Comparison of ENCODE assay signal across 8 cellular contexts in genomic region chr14:49868720-49869114, GRCh38.
A peak's percentile ranks its signal among the peaks of the same experiment; 100 is the strongest.
DNase-seq lines count a peak whose midpoint lies in the region; ATAC-seq, FAIRE-seq and TF ChIP-seq lines count a peak whose summit lies in the region.

No MANE protein-coding gene starts in this region.

- POLR2A ChIA-PET in HEK293T (lab: Yijun Ruan, JAX), result interaction anchor here (0.9 to 3.6 kb wide), 11 partner anchors 11 to 243 kb away, joined by 3 to 24 read pairs (median 6); partner anchors contain the start of genes ARF6 and NEMF

- no peaks in the 10 kb centered on the region for H3K36me3 ChIP-seq in brain microvascular endothelial cell (replicated peaks)
- no peaks in the 10 kb centered on the region for H3K36me3 ChIP-seq in mucosa of rectum (ENCODE audit: control insufficient read depth in 2 of 2, insufficient read depth in 2 of 2, low read length in 2 of 2)

- TF ChIP-seq CTCF in 22Rv1 (IDR thresholded peaks at IDR 0.05) (no peak), brain microvascular endothelial cell (IDR thresholded peaks at IDR 0.05; ENCODE audit: low read depth, low read length, missing control alignments) (no peak)

- H3K4me3 ChIP-seq in brain microvascular endothelial cell (ENCODE audit: low read depth, low read length) (peak overlapping the region; percentile 65), mucosa of rectum (ENCODE audit: low read length in 2 of 2) (peak overlapping the region; percentile 45 to 85)

- in situ Hi-C loops in brain microvascular endothelial cell (cut with HindIII; ENCODE audit: low pct_ligation_motif_present, low sequenced_read_pairs), result loop anchor here (10.0 to 25.0 kb wide), 2 partner anchors 119 to 236 kb away; no protein-coding TSS in a partner anchor

- H3K27me3 ChIP-seq in brain microvascular endothelial cell (replicated peaks) (no peaks in the 10 kb centered on the region), mucosa of rectum (ENCODE audit: control insufficient read depth in 2 of 2, insufficient read depth in 2 of 2, low read length in 2 of 2) (no peaks in the 10 kb centered on the region)

- H3K27ac ChIP-seq in 22Rv1, result peak overlapping the region; percentile 75
- H3K27ac ChIP-seq in brain microvascular endothelial cell, result peak overlapping the region; percentile 41
- H3K27ac ChIP-seq in mucosa of rectum (ENCODE audit: low read depth in 2 of 2, low read length in 2 of 2), result peak overlapping the region; percentile 93 to 95

- ATAC-seq in GM19455 (IDR thresholded peaks at IDR 0.05; ENCODE audit: unreplicated experiment), result no peak

- DNase-seq in HEK293T (ENCODE audit: extremely low spot score), result no peak
- DNase-seq in brain microvascular endothelial cell, result no peak
- no peak for DNase-seq in stimulated activated CD4-positive, alpha-beta T cell treated with anti-CD3 and anti-CD28 coated beads, Interleukin-4, amount 100 ng/mL, for 1 hour
- DNase-seq in SHP77 treated with DMSO at 0.1 percent for 48 hours (lab: John Stamatoyannopoulos, UW), result no peak
- DNase-seq in urothelium cell line (ENCODE audit: low spot score), result no peak

- CTCF ChIA-PET in HEK293T (lab: Yijun Ruan, JAX), result interaction anchor here (1.8 to 2.4 kb wide), 2 partner anchors 11 to 16 kb away, joined by 7 to 14 read pairs; partner anchors contain the start of gene NEMF

- no peaks in the 10 kb centered on the region for H3K9me3 ChIP-seq in mucosa of rectum (ENCODE audit: control insufficient read depth in 2 of 2, low read length in 2 of 2)

- FAIRE-seq in urothelium cell line (lab: Jason Lieb, UNC), result no peak

- H3K9ac ChIP-seq in mucosa of rectum (ENCODE audit: low read depth in 1 of 2, low read length in 2 of 2), result peak overlapping the region; percentile 55 to 89

- peaks cover 15 to 18% of the 10 kb centered on the region in 2 donors for H3K4me1 ChIP-seq in mucosa of rectum (ENCODE audit: control insufficient read depth in 2 of 2, insufficient read depth in 2 of 2, low read length in 2 of 2)

TF ChIP-seq in HEK293T, 16 proteins besides CTCF, POLR2A, EP300 and RAD21:
- no peak for TF ChIP-seq CTBP1 (IDR thresholded peaks at IDR 0.05; ENCODE audit: borderline replicate concordance)
- TF ChIP-seq, protein P1, sequence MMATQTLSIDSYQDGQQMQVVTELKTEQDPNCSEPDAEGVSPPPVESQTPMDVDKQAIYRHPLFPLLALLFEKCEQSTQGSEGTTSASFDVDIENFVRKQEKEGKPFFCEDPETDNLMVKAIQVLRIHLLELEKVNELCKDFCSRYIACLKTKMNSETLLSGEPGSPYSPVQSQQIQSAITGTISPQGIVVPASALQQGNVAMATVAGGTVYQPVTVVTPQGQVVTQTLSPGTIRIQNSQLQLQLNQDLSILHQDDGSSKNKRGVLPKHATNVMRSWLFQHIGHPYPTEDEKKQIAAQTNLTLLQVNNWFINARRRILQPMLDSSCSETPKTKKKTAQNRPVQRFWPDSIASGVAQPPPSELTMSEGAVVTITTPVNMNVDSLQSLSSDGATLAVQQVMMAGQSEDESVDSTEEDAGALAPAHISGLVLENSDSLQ (IDR thresholded peaks at IDR 0.05), result peak; percentile 93
TF ChIP-seq in HEK293T: peak in this region for 1.

Comparison
In these comparisons a context has a peak if more than half of its experiments do, and no peak if none do; other contexts are left out.
1. H3K27ac ChIP-seq: peak in every context shown above with its lines; median percentile 94 in mucosa of rectum; 75 in 22Rv1; 41 in brain microvascular endothelial cell.